ENCODE assay signal across 9 cellular contexts in genomic region chr9:104808030-104808614, GRCh38. TPM values are rescaled to one million over a fixed set of nuclear protein-coding genes. Genes with fewer than 3 reads are reported as not detected.
DNase-seq lines count a peak whose midpoint lies in the region; ATAC-seq and TF ChIP-seq lines count a peak whose summit lies in the region.
"Had no signal": no experiment of that assay in that cellular context is flagged by ENCODE, and none has a peak within 500 bp of the region (broad histone marks: within the 10 kb centered on the region; RNA-seq: fewer than 3 reads in every experiment).

No MANE protein-coding gene starts in this region.

- intact Hi-C loops in heart left ventricle (cut with DNase I), result loop anchor here in 3 of 10 donors (10.0 kb wide), 3 partner anchors 107 to 607 kb away; no protein-coding TSS in a partner anchor

- H3K4me1 ChIP-seq in SJSA1 (replicated peaks), result peaks cover 8% of the 10 kb centered on the region
- peaks cover 0 to 9% (median 0%) of the 10 kb centered on the region in 12 donors for H3K4me1 ChIP-seq in heart left ventricle

- H3K36me3 ChIP-seq in SJSA1, result peaks cover 23% of the 10 kb centered on the region; the same call in 1 of the 2 replicates
- H3K36me3 ChIP-seq in heart left ventricle, result peaks cover 0 to 97% (median 90%) of the 10 kb centered on the region in 9 donors

- no peak overlapping the region for H3K27ac Mint-ChIP-seq in stimulated activated naive B cell treated with anti-CD40 and anti-IgM and Interleukin-4, amounts not matched to agents 10 μg/mL and 1 μg/mL and 100 μg/mL, for 72 hours

- peaks cover 6 to 17% of the 10 kb centered on the region in 2 donors for H3K36me3 Mint-ChIP-seq in stimulated activated naive B cell treated with anti-CD40 and anti-IgM and Interleukin-4, amounts not matched to agents 10 μg/mL and 1 μg/mL and 100 μg/mL, for 72 hours

- H3K4me3 ChIP-seq in AG04449 (ENCODE audit: low read depth, low read length) (no peak overlapping the region), SJSA1 (no peak overlapping the region), heart left ventricle (no peak overlapping the region)

- peak; percentile 29 to 75 (median 69) for ATAC-seq in heart left ventricle
- ATAC-seq in HG02678 (IDR thresholded peaks at IDR 0.05; ENCODE audit: unreplicated experiment), result no peak
- no peak for ATAC-seq in GM19463 (IDR thresholded peaks at IDR 0.05; ENCODE audit: unreplicated experiment)
- ATAC-seq in stimulated activated naive B cell treated with anti-CD40 and anti-IgM and Interleukin-4, amounts not matched to agents 10 μg/mL and 1 μg/mL and 100 μg/mL, for 72 hours (replicated peaks), result no peak

- H3K27me3 Mint-ChIP-seq in stimulated activated naive B cell treated with anti-CD40 and anti-IgM and Interleukin-4, amounts not matched to agents 10 μg/mL and 1 μg/mL and 100 μg/mL, for 72 hours, result no peaks in the 10 kb centered on the region
- H3K27me3 Mint-ChIP-seq: central memory CD8-positive, alpha-beta T cell had no signal

- 42 to 50% (median 46%) methylated on average over 3 of the region's 3 CpGs for WGBS in heart left ventricle, 4 donors

- H3K27ac ChIP-seq in SJSA1 (no peak overlapping the region), heart left ventricle (no peak overlapping the region)

- no peaks in the 10 kb centered on the region for H3K4me1 Mint-ChIP-seq in stimulated activated naive B cell treated with anti-CD40 and anti-IgM and Interleukin-4, amounts not matched to agents 10 μg/mL and 1 μg/mL and 100 μg/mL, for 72 hours
- H3K4me1 Mint-ChIP-seq: central memory CD8-positive, alpha-beta T cell had no signal

- no peak for DNase-seq in AG04449 (ENCODE audit: low read depth, low spot score)
- DNase-seq in HT-29 (ENCODE audit: low spot score), result peak; percentile 58
- peak; percentile 42 to 63 for DNase-seq in SJSA1 (ENCODE audit: low read depth in 1 of 2, low spot score in 2 of 2)
- DNase-seq in heart left ventricle, result peak in 3 of 5 donors; percentile 27 to 45 (median 36)
- DNase-seq in epidermal melanocyte (ENCODE audit: insufficient read length, low spot score), result no peak
- DNase-seq in stimulated activated naive B cell treated with anti-CD40 and anti-IgM and Interleukin-4, amounts not matched to agents 10 μg/mL and 1 μg/mL and 100 μg/mL, for 72 hours, result no peak

- TF ChIP-seq POLR2A in heart left ventricle (IDR thresholded peaks at IDR 0.05), result no peak

- CTCF ChIA-PET in AG04449 (lab: Yijun Ruan, JAX), result interaction anchor here (0.5 to 3.9 kb wide), 19 partner anchors 9 to 611 kb away, joined by 3 to 20 read pairs (median 3); no protein-coding TSS in a partner anchor

- POLR2A ChIA-PET in AG04449 (lab: Yijun Ruan, JAX), result no interaction called here

- H3K4me3 Mint-ChIP-seq in stimulated activated naive B cell treated with anti-CD40 and anti-IgM and Interleukin-4, amounts not matched to agents 10 μg/mL and 1 μg/mL and 100 μg/mL, for 72 hours, result no peak overlapping the region
- H3K4me3 Mint-ChIP-seq: central memory CD8-positive, alpha-beta T cell had no signal

- H3K9me3 ChIP-seq in SJSA1 (replicated peaks) (no peaks in the 10 kb centered on the region), heart left ventricle (no peaks in the 10 kb centered on the region)

- peak; percentile 20 for TF ChIP-seq CTCF in AG04449 (IDR thresholded peaks at IDR 0.05; ENCODE audit: insufficient read depth, low read length, missing control alignments)
- peak in 10 of 12 donors; percentile 15 to 57 (median 40) for TF ChIP-seq CTCF in heart left ventricle (IDR thresholded peaks at IDR 0.05)

- H3K9me3 Mint-ChIP-seq in stimulated activated naive B cell treated with anti-CD40 and anti-IgM and Interleukin-4, amounts not matched to agents 10 μg/mL and 1 μg/mL and 100 μg/mL, for 72 hours, result no peaks in the 10 kb centered on the region
- H3K9me3 Mint-ChIP-seq: central memory CD8-positive, alpha-beta T cell had no signal

- H3K27me3 ChIP-seq in SJSA1 (replicated peaks) (no peaks in the 10 kb centered on the region), heart left ventricle (no peaks in the 10 kb centered on the region)

RNA-seq across cellular contexts. Expression of gene NIPSNAP3B, which starts 44.2 kb away (rescaled TPM):
- not detected in 2 replicates for total RNA-seq in HT-29 (2014; rRNA removed; shearing (Covaris generic))
- 0.42 and 0.97 TPM in 2 replicates for total RNA-seq in SJSA1 (2014; rRNA removed; shearing (Covaris generic))
- 10 to 100 TPM; 20.0 to 41.3 (median 29.0) TPM for total RNA-seq in heart left ventricle
- polyA plus RNA-seq in heart left ventricle, result 10 to 100 TPM; 11.8 to 16.6 TPM

Comparison
In these comparisons a context has a peak if more than half of its experiments do, and no peak if none do; other contexts are left out.
1. DNase-seq: peak in HT-29 (single experiment), SJSA1 (2 of 2) and heart left ventricle (3 of 5); none in AG04449 (single experiment), epidermal melanocyte (single experiment) and stimulated activated naive B cell treated with anti-CD40 and anti-IgM and Interleukin-4, amounts not matched to agents 10 μg/mL and 1 μg/mL and 100 μg/mL, for 72 hours (single experiment).
2. ATAC-seq: peak in heart left ventricle (4 of 4); none in HG02678 (single experiment), GM19463 (single experiment) and stimulated activated naive B cell treated with anti-CD40 and anti-IgM and Interleukin-4, amounts not matched to agents 10 μg/mL and 1 μg/mL and 100 μg/mL, for 72 hours (0 of 2).
3. RNA of gene NIPSNAP3B, which starts 44.2 kb away (total RNA-seq): 20.0 to 41.3 TPM in heart left ventricle; 0.42 to 0.97 TPM in SJSA1 and not detected in HT-29; every median in the first group is over 10 times any median in the second.